Comparison of ENCODE assay signal across 28 cellular contexts in the genomic region with DNA sequence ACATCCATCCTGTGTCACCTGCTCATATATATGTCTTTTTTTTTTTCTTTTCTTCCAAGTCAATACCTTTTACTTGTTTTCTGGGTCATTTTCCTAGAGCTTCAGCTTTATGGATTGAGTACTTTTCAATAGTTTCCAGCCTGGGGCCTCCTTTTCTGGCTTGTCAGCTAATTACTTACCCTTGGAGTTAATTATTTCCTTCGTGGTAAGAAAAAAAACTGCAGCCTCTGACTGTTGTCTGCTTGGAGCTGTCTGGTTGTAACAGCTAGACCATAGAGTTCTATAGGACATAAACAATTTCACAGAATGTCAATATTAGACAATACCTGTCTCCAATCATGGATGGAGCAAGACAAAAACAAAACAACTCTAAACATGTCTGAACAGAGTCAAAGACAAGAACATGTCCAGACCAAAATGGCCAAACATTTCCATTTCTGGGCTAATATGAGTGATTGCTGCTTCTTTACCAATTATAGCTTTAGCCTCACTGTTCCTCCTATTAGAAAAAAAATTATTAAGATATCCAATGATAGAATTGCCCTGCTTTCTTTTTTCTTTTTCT.
A peak's percentile ranks its signal among the peaks of the same experiment; 100 is the strongest.
DNase-seq lines count a peak whose midpoint lies in the region; TF ChIP-seq lines count a peak whose summit lies in the region.
"Had no signal": no experiment of that assay in that cellular context is flagged by ENCODE, and none has a peak within 500 bp of the region (broad histone marks: within the 10 kb centered on the region; RNA-seq: fewer than 3 reads in every experiment).

No MANE protein-coding gene starts in this region.

- DNase-seq in HT-29 (ENCODE audit: low spot score) (peak; percentile 9), NCI-H146 treated with DMSO at 0.1 percent for 48 hours (lab: John Stamatoyannopoulos, UW; ENCODE audit: unreplicated experiment) (peak; percentile 19), epithelial cell of prostate (ENCODE audit: low read depth, low spot score) (no peak), NCI-H2029 (lab: John Stamatoyannopoulos, UW) (no peak), GM13976 (ENCODE audit: low spot score) (no peak), ovary (no peak)
- DNase-seq: activated CD4-positive, alpha-beta memory T cell treated with anti-CD3 and anti-CD28 coated beads for 36 hours; activated CD4-positive, CD25-positive, alpha-beta regulatory T cell treated with anti-CD3 and anti-CD28 coated beads, Interleukin-2, amount 50 U/mL, for 72 hours; activated CD8-positive, alpha-beta memory T cell treated with anti-CD3 and anti-CD28 coated beads, Interleukin-2, amount 50 U/mL, for 4 hours; activated naive CD4-positive, alpha-beta T cell treated with anti-CD3 and anti-CD28 coated beads, Interleukin-2, amount 10 ng/mL, durations not matched to agents 7 days and 5 days; amniotic stem cell; brain microvascular endothelial cell; H9; head of caudate nucleus; left colon; NCI-H1436; NCI-H526 treated with DMSO at 0.1 percent for 48 hours; posterior cingulate gyrus; RPMI8226; sigmoid colon; stimulated activated CD4-positive, alpha-beta T cell treated with anti-CD3 and anti-CD28 coated beads, Interleukin-4, amount 100 ng/mL, for 24 hours; substantia nigra; T-helper 17 cell; upper lobe of left lung had no signal

- H3K36me3 ChIP-seq in ovary = no peaks in the 10 kb centered on the region
- H3K36me3 ChIP-seq: brain microvascular endothelial cell, sigmoid colon, upper lobe of left lung had no signal

- no peaks in the 10 kb centered on the region for H3K27me3 ChIP-seq in ovary
- H3K27me3 ChIP-seq: brain microvascular endothelial cell, sigmoid colon, upper lobe of left lung had no signal

- H3K4me3 ChIP-seq in ovary = no peak overlapping the region
- H3K4me3 ChIP-seq: sigmoid colon, upper lobe of left lung had no signal

- H3K9me3 ChIP-seq in ovary = no peaks in the 10 kb centered on the region
- H3K9me3 ChIP-seq: sigmoid colon, upper lobe of left lung had no signal

- in situ Hi-C loops in GM13976 (cut with MboI; ENCODE audit: low sequenced_read_pairs, unreplicated experiment) = no loop called here

- H3K4me3 Mint-ChIP-seq in nephron = no peak overlapping the region
- H3K4me3 Mint-ChIP-seq: activated CD4-positive, alpha-beta memory T cell treated with anti-CD3 and anti-CD28 coated beads for 36 hours; activated naive CD4-positive, alpha-beta T cell treated with anti-CD3 and anti-CD28 coated beads, Interleukin-2, amount 10 ng/mL, durations not matched to agents 7 days and 5 days; CD14-positive monocyte; H9; memory B cell; stimulated activated effector memory CD8-positive, alpha-beta T cell treated with anti-CD3 and anti-CD28 coated beads, Interleukin-12 subunit alpha, Interleukin-12 subunit beta, amount 100 ng/mL, for 72 hours; T-helper 17 cell had no signal

- TF ChIP-seq POLR2A in ovary (IDR thresholded peaks at IDR 0.05) = no peak

- no peaks in the 10 kb centered on the region for H3K36me3 Mint-ChIP-seq in nephron (ENCODE audit: low read depth)
- H3K36me3 Mint-ChIP-seq: activated CD4-positive, alpha-beta memory T cell treated with anti-CD3 and anti-CD28 coated beads for 36 hours; activated naive CD4-positive, alpha-beta T cell treated with anti-CD3 and anti-CD28 coated beads, Interleukin-2, amount 10 ng/mL, durations not matched to agents 7 days and 5 days; CD14-positive monocyte; memory B cell; stimulated activated effector memory CD8-positive, alpha-beta T cell treated with anti-CD3 and anti-CD28 coated beads, Interleukin-12 subunit alpha, Interleukin-12 subunit beta, amount 100 ng/mL, for 72 hours had no signal

- H3K27ac ChIP-seq in epithelial cell of prostate (peak overlapping the region; percentile 22), ovary (no peak overlapping the region)
- H3K27ac ChIP-seq: brain microvascular endothelial cell, sigmoid colon, upper lobe of left lung had no signal

- WGBS in ovary, 3 donors = 56 to 72% (median 68%) methylated on average over 1 of the region's 1 CpG

- H3K9me3 Mint-ChIP-seq in nephron = no peaks in the 10 kb centered on the region
- H3K9me3 Mint-ChIP-seq: activated CD4-positive, alpha-beta memory T cell treated with anti-CD3 and anti-CD28 coated beads for 36 hours; activated naive CD4-positive, alpha-beta T cell treated with anti-CD3 and anti-CD28 coated beads, Interleukin-2, amount 10 ng/mL, durations not matched to agents 7 days and 5 days; memory B cell; stimulated activated effector memory CD8-positive, alpha-beta T cell treated with anti-CD3 and anti-CD28 coated beads, Interleukin-12 subunit alpha, Interleukin-12 subunit beta, amount 100 ng/mL, for 72 hours had no signal

- no peak for TF ChIP-seq CTCF in nephron (IDR thresholded peaks at IDR 0.05; ENCODE audit: unreplicated experiment in 3 of 3)
- no peak for TF ChIP-seq CTCF in GM13976 (IDR thresholded peaks at IDR 0.05; ENCODE audit: borderline replicate concordance, control extremely low read depth, extremely low read depth, insufficient read depth, missing control alignments)
- no peak for TF ChIP-seq CTCF in ovary (IDR thresholded peaks at IDR 0.05)

- intact Hi-C loops in ovary (cut with DNase I) = no loop called here

- peak overlapping the region in 2 of 3 experiments; percentile 42 to 63 for H3K27ac Mint-ChIP-seq in nephron
- H3K27ac Mint-ChIP-seq: activated CD4-positive, alpha-beta memory T cell treated with anti-CD3 and anti-CD28 coated beads for 36 hours; activated naive CD4-positive, alpha-beta T cell treated with anti-CD3 and anti-CD28 coated beads, Interleukin-2, amount 10 ng/mL, durations not matched to agents 7 days and 5 days; H9; memory B cell; stimulated activated effector memory CD8-positive, alpha-beta T cell treated with anti-CD3 and anti-CD28 coated beads, Interleukin-12 subunit alpha, Interleukin-12 subunit beta, amount 100 ng/mL, for 72 hours; T-helper 17 cell had no signal

- H3K4me1 ChIP-seq in ovary (ENCODE audit: insufficient read depth) = no peaks in the 10 kb centered on the region
- H3K4me1 ChIP-seq: sigmoid colon had no signal

- no peaks in the 10 kb centered on the region for H3K27me3 Mint-ChIP-seq in nephron (ENCODE audit: low read depth)
- H3K27me3 Mint-ChIP-seq: activated naive CD4-positive, alpha-beta T cell treated with anti-CD3 and anti-CD28 coated beads, Interleukin-2, amount 10 ng/mL, durations not matched to agents 7 days and 5 days; memory B cell; T-helper 17 cell had no signal

- TF ChIP-seq EP300 in ovary (IDR thresholded peaks at IDR 0.05) = no peak

- peaks cover 16% of the 10 kb centered on the region for H3K4me1 Mint-ChIP-seq in nephron
- H3K4me1 Mint-ChIP-seq: activated naive CD4-positive, alpha-beta T cell treated with anti-CD3 and anti-CD28 coated beads, Interleukin-2, amount 10 ng/mL, durations not matched to agents 7 days and 5 days; CD14-positive monocyte; memory B cell; stimulated activated effector memory CD8-positive, alpha-beta T cell treated with anti-CD3 and anti-CD28 coated beads, Interleukin-12 subunit alpha, Interleukin-12 subunit beta, amount 100 ng/mL, for 72 hours; T-helper 17 cell had no signal

Comparison
In these comparisons a context has a peak if more than half of its experiments do, and no peak if none do; other contexts are left out.
1. DNase-seq: peak in HT-29 (single experiment) and NCI-H146 treated with DMSO at 0.1 percent for 48 hours (single experiment); none in epithelial cell of prostate (single experiment), NCI-H2029 (single experiment), GM13976 (single experiment) and ovary (0 of 5).